32 cellular contexts compared by ENCODE assay signal in genomic region chr3:4614070-4614469, GRCh38.
"Had no signal": no experiment of that assay in that cellular context is flagged by ENCODE, and none has a peak within 500 bp of the region (broad histone marks: within the 10 kb centered on the region; RNA-seq: fewer than 3 reads in every experiment).

No MANE protein-coding gene starts in this region.

- H3K27ac Mint-ChIP-seq: activated CD4-positive, alpha-beta T cell treated with anti-CD3 and anti-CD28 coated beads, Interleukin-2, amount 10 ng/mL, durations not matched to agents 24 days and 14 days; activated CD8-positive, alpha-beta T cell treated with anti-CD3 and anti-CD28 coated beads for 36 hours; activated naive CD4-positive, alpha-beta T cell treated with anti-CD3 and anti-CD28 coated beads for 36 hours; activated naive CD4-positive, alpha-beta T cell treated with anti-CD3 and anti-CD28 coated beads, Interleukin-2, amount 50 U/mL, for 72 hours; activated T-cell treated with anti-CD3 and anti-CD28 coated beads, Interleukin-2, amount 50 U/mL, for 72 hours; activated T-helper 2 cell treated with anti-CD3 and anti-CD28 coated beads, Interferon-gamma antibody, Interleukin-2, Interleukin-4, amounts not matched to agents 10 μg/mL and 5 μg/mL and 100 μg/mL, durations not matched to agents 14 hours and 24 hours and 36 hours; brain had no signal

- H3K36me3 ChIP-seq: adrenal gland, MG63, SJCRH30, WERI-Rb-1 had no signal

- H3K27me3 ChIP-seq: adrenal gland, MG63, SJCRH30 had no signal

- H3K27ac ChIP-seq: adrenal gland, SJCRH30, SK-N-MC, WERI-Rb-1 had no signal

- H3K4me3 ChIP-seq: adrenal gland, MG63, SJCRH30, SK-N-MC had no signal

- ATAC-seq: activated CD8-positive, alpha-beta T cell treated with anti-CD3 and anti-CD28 coated beads for 36 hours; activated naive CD4-positive, alpha-beta T cell treated with anti-CD3 and anti-CD28 coated beads, Interleukin-2, amount 50 U/mL, for 72 hours; activated T-cell treated with anti-CD3 and anti-CD28 coated beads, Interleukin-2, amount 50 U/mL, for 72 hours; Panc1 had no signal

- H3K36me3 Mint-ChIP-seq: activated naive CD4-positive, alpha-beta T cell treated with anti-CD3 and anti-CD28 coated beads, Interleukin-2, amount 50 U/mL, for 72 hours; brain had no signal

- FAIRE-seq: bronchial epithelial cell had no signal

- H3K27me3 Mint-ChIP-seq: activated CD4-positive, alpha-beta T cell treated with anti-CD3 and anti-CD28 coated beads, Interleukin-2, amount 10 ng/mL, durations not matched to agents 24 days and 14 days; activated CD8-positive, alpha-beta T cell treated with anti-CD3 and anti-CD28 coated beads for 36 hours had no signal

- H3K4me3 Mint-ChIP-seq: activated CD4-positive, alpha-beta T cell treated with anti-CD3 and anti-CD28 coated beads, Interleukin-2, amount 10 ng/mL, durations not matched to agents 24 days and 14 days; activated CD8-positive, alpha-beta T cell treated with anti-CD3 and anti-CD28 coated beads for 36 hours; activated naive CD4-positive, alpha-beta T cell treated with anti-CD3 and anti-CD28 coated beads for 36 hours; activated T-cell treated with anti-CD3 and anti-CD28 coated beads, Interleukin-2, amount 50 U/mL, for 72 hours; brain had no signal

- H3K4me1 ChIP-seq: SJCRH30 had no signal

- DNase-seq: activated CD4-positive, alpha-beta T cell treated with anti-CD3 and anti-CD28 coated beads, Interleukin-2, amount 10 ng/mL, durations not matched to agents 24 days and 14 days; activated CD4-positive, alpha-beta T cell treated with anti-CD3 and anti-CD28 coated beads, Interleukin-2, amount 50 U/mL, for 4 hours; activated CD8-positive, alpha-beta T cell treated with anti-CD3 and anti-CD28 coated beads for 36 hours; activated gamma-delta T cell; activated naive CD4-positive, alpha-beta T cell treated with anti-CD3 and anti-CD28 coated beads for 36 hours; activated T-cell treated with anti-CD3 and anti-CD28 coated beads, Interleukin-2, amount 50 U/mL, for 1 hour; activated T-cell treated with anti-CD3 and anti-CD28 coated beads, Interleukin-2, amount 50 U/mL, for 72 hours; anterior cingulate cortex; caudate nucleus; cerebellar nuclear complex; Kasumi-1; KG1; MG63; NCI-H1048; NCI-H1105 treated with DMSO at 0.1 percent for 48 hours; NCI-H1436; NCI-H1694; NCI-H1930; NCI-H2081 treated with DMSO at 0.1 percent for 48 hours; NCI-H226; NCI-H524 treated with DMSO at 0.1 percent for 48 hours; SHP77; SJCRH30; T1000; WERI-Rb-1 had no signal

- H3K4me1 Mint-ChIP-seq: brain had no signal

- H3K9me3 Mint-ChIP-seq: activated CD4-positive, alpha-beta T cell treated with anti-CD3 and anti-CD28 coated beads, Interleukin-2, amount 10 ng/mL, durations not matched to agents 24 days and 14 days; activated CD8-positive, alpha-beta T cell treated with anti-CD3 and anti-CD28 coated beads for 36 hours; activated T-cell treated with anti-CD3 and anti-CD28 coated beads, Interleukin-2, amount 50 U/mL, for 72 hours; activated T-helper 2 cell treated with anti-CD3 and anti-CD28 coated beads, Interferon-gamma antibody, Interleukin-2, Interleukin-4, amounts not matched to agents 10 μg/mL and 5 μg/mL and 100 μg/mL, durations not matched to agents 14 hours and 24 hours and 36 hours; brain had no signal

- H3K9me3 ChIP-seq: adrenal gland, MG63, SJCRH30 had no signal
